Comparison of ENCODE assay signal across 8 cellular contexts in the genomic region with DNA sequence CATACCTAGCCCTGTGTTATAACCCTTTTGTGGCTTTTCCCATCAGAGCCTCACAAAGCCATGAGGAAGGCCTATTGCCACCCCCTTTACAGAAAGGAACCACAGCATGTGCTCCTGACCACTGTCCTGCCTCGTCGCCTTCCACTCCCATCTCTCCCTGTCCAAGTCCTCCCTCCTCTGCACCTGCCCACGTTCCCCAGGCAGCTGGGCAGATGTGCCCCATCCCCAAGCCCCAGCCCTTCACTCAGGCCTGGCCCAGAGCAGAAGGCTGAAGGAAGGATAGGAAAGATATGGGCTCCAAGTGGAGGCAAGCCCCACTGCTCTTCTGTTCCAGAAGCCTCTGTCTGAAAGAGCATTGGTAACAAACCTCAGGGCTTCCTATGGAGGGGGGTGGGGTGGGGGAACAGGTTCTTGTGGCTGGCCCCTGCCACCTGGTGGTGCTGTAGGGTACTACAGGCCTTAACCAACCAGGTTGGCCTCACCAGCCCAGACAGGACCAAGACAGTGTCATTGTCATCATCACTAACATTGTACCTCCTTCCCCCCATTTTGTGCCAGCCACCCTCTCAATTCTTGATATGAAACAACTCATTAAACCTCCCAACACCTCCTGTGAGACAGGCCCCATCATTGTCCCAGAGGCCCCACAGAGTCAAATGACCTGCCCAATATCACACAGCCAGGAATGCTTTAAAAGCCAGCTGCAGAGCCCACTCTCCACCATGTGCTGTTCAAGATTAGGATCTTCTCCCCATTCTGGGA. TPM values are rescaled to one million over a fixed set of nuclear protein-coding genes. Genes with fewer than 3 reads are reported as not detected.
A peak's percentile ranks its signal among the peaks of the same experiment; 100 is the strongest.
DNase-seq lines count a peak whose midpoint lies in the region; ATAC-seq and TF ChIP-seq lines count a peak whose summit lies in the region.

No MANE protein-coding gene starts in this region.

- no peak overlapping the region for H3K4me3 ChIP-seq in WI38 (ENCODE audit: low read depth, low read length)

- intact Hi-C loops in MCF 10A (cut with micrococcal nuclease) = loop anchor here (1.0 kb wide), 4 partner anchors 21 to 202 kb away; partner anchors contain the start of gene PARP3

- peaks cover 23% of the 10 kb centered on the region for H3K36me3 Mint-ChIP-seq in MCF 10A (ENCODE audit: insufficient read depth, unreplicated experiment)

- H3K4me1 Mint-ChIP-seq in MCF 10A (ENCODE audit: insufficient read depth, unreplicated experiment) = no peaks in the 10 kb centered on the region

- H3K27me3 Mint-ChIP-seq in MCF 10A (ENCODE audit: insufficient read depth, unreplicated experiment) = no peaks in the 10 kb centered on the region

- TF ChIP-seq CTCF in WI38 (IDR thresholded peaks at IDR 0.05; ENCODE audit: low read depth, low read length) = peak; percentile 93
- TF ChIP-seq CTCF in MCF 10A (IDR thresholded peaks at IDR 0.05; ENCODE audit: unreplicated experiment) = peak; percentile 89

- no peak overlapping the region for H3K4me3 Mint-ChIP-seq in MCF 10A (ENCODE audit: unreplicated experiment)

- CTCF ChIA-PET in MCF 10A (lab: Yijun Ruan, JAX) = interaction anchor here (0.6 to 16.5 kb wide), 49 partner anchors 7 to 1800 kb away, joined by 3 to 230 read pairs (median 4); partner anchors contain the start of genes ABHD14A, DUSP7, PARP3 and POC1A

- DNase-seq in AG08396 (ENCODE audit: low spot score) (peak; percentile 89), GM19238 (ENCODE audit: insufficient read length, low spot score) (peak; percentile 89), NCI-H1105 (lab: John Stamatoyannopoulos, UW) (peak; percentile 29), MCF 10A (ENCODE audit: unreplicated experiment) (peak; percentile 79), iPS-NIHi7 (ENCODE audit: extremely low spot score) (peak; percentile 93)
- peak; percentile 57 to 84 (median 72) for DNase-seq in stimulated activated CD4-positive, alpha-beta T cell treated with anti-CD3 and anti-CD28 coated beads, Interleukin-12 subunit alpha, Interleukin-12 subunit beta, amount 100 ng/mL, for 48 hours (ENCODE audit: low read depth in 2 of 3, low spot score in 1 of 3)

- no peak for ATAC-seq in GM19397 (IDR thresholded peaks at IDR 0.05; ENCODE audit: unreplicated experiment)

- H3K9me3 Mint-ChIP-seq in MCF 10A (ENCODE audit: unreplicated experiment) = no peaks in the 10 kb centered on the region

- POLR2A ChIA-PET in MCF 10A (lab: Yijun Ruan, JAX) = interaction anchor here (1.0 to 1.5 kb wide), 2 partner anchors 91 to 149 kb away, joined by 3 to 7 read pairs; partner anchors contain the start of gene RPL29

- BruUV-seq in MCF 10A (replicated peaks; lab: Mats Ljungman, UMichigan) = no TSS peak

- peak overlapping the region; percentile 31 for H3K27ac Mint-ChIP-seq in MCF 10A (ENCODE audit: low read depth, unreplicated experiment)

RNA-seq across cellular contexts. Expression of gene POC1A, which starts 10.0 kb away (rescaled TPM):
- total RNA-seq in MCF 10A (2022) = 7.5 and 9.8 TPM in 2 replicates

RNA-seq across cellular contexts. Expression of gene ALAS1, which starts 53.7 kb away (rescaled TPM):
- 29.2 and 35.7 TPM in 2 replicates for total RNA-seq in MCF 10A (2022)

Comparison
In these comparisons a context has a peak if more than half of its experiments do, and no peak if none do; other contexts are left out.
1. DNase-seq: peak in every context shown above with its lines; median percentile 93 in iPS-NIHi7; 89 in AG08396; 89 in GM19238; 79 in MCF 10A; 72 in stimulated activated CD4-positive, alpha-beta T cell treated with anti-CD3 and anti-CD28 coated beads, Interleukin-12 subunit alpha, Interleukin-12 subunit beta, amount 100 ng/mL, for 48 hours; 29 in NCI-H1105.